ENCODE assay signal across 18 cellular contexts in genomic region chr13:25062479-25062878, GRCh38. TPM values are rescaled to one million over a fixed set of nuclear protein-coding genes. Genes with fewer than 3 reads are reported as not detected.
DNase-seq lines count a peak whose midpoint lies in the region; ATAC-seq and TF ChIP-seq lines count a peak whose summit lies in the region.
"Had no signal": no experiment of that assay in that cellular context is flagged by ENCODE, and none has a peak within 500 bp of the region (broad histone marks: within the 10 kb centered on the region; RNA-seq: fewer than 3 reads in every experiment).

No MANE protein-coding gene starts in this region.

- H3K27me3 ChIP-seq in BE2C (peaks cover 9% of the 10 kb centered on the region; the same call in 1 of the 2 replicates), PC-3 (ENCODE audit: low read length) (peaks cover 53% of the 10 kb centered on the region), foreskin keratinocyte (peaks cover 3% of the 10 kb centered on the region), heart right ventricle (peaks cover 0 to 15% (median 0%) of the 10 kb centered on the region in 7 donors)

- H3K9ac ChIP-seq in PC-3 (ENCODE audit: low read length), result no peak overlapping the region
- H3K9ac ChIP-seq: KMS-11 had no signal

- intact Hi-C loops in PC-3 (cut with micrococcal nuclease), result no loop called here
- intact Hi-C loops in heart right ventricle (cut with DNase I), result no loop called here

- H3K4me1 ChIP-seq in BE2C (no peaks in the 10 kb centered on the region), PC-3 (ENCODE audit: insufficient read depth, low read length) (no peaks in the 10 kb centered on the region), foreskin keratinocyte (no peaks in the 10 kb centered on the region), heart right ventricle (no peaks in the 10 kb centered on the region)

- BruUV-seq in PC-3 (replicated peaks; lab: Mats Ljungman, UMichigan), result no TSS peak

- H3K9me3 ChIP-seq in BE2C (no peaks in the 10 kb centered on the region), PC-3 (ENCODE audit: low read length) (no peaks in the 10 kb centered on the region), heart right ventricle (peaks cover 0 to 4% (median 0%) of the 10 kb centered on the region in 11 donors)

- H3K4me1 Mint-ChIP-seq in HFFc6 (ENCODE audit: low read depth) (no peaks in the 10 kb centered on the region), chondrocyte (ENCODE audit: low read depth) (no peaks in the 10 kb centered on the region)

- H3F3A ChIP-seq in PC-3 (ENCODE audit: low read length, unreplicated experiment), result no peaks in the 10 kb centered on the region

- H3K4me3 Mint-ChIP-seq in HFFc6 (no peak overlapping the region), chondrocyte (ENCODE audit: unreplicated experiment) (no peak overlapping the region)
- H3K4me3 Mint-ChIP-seq: B cell; CD8-positive, alpha-beta T cell had no signal

- ATAC-seq in PC-3, result no peak
- ATAC-seq in foreskin keratinocyte, result no peak
- no peak for ATAC-seq in heart right ventricle
- ATAC-seq: CD8-positive, alpha-beta T cell had no signal

- no peak overlapping the region for H3K27ac Mint-ChIP-seq in HFFc6
- no peak overlapping the region for H3K27ac Mint-ChIP-seq in chondrocyte (ENCODE audit: unreplicated experiment)
- H3K27ac Mint-ChIP-seq: B cell; CD8-positive, alpha-beta T cell had no signal

- H3K36me3 Mint-ChIP-seq in HFFc6 (ENCODE audit: low read depth) (no peaks in the 10 kb centered on the region), chondrocyte (ENCODE audit: low read depth) (no peaks in the 10 kb centered on the region)
- H3K36me3 Mint-ChIP-seq: CD8-positive, alpha-beta T cell had no signal

- CTCF ChIA-PET in PC-3 (lab: Charles Lee), result no interaction called here

- H3K27ac ChIP-seq in PC-3 (ENCODE audit: low read length) (no peak overlapping the region), foreskin keratinocyte (no peak overlapping the region), heart right ventricle (no peak overlapping the region)
- H3K27ac ChIP-seq: KMS-11 had no signal

- POLR2A ChIA-PET in PC-3 (lab: Charles Lee; ENCODE audit: unreplicated experiment), result no interaction called here

- H3K4me2 ChIP-seq in PC-3 (ENCODE audit: low read length), result no peak overlapping the region
- H3K4me2 ChIP-seq: KMS-11 had no signal

- H4K20me1 ChIP-seq in PC-3 (ENCODE audit: low read length), result no peaks in the 10 kb centered on the region

- no peak overlapping the region for H2AFZ ChIP-seq in PC-3 (ENCODE audit: low read length)

- WGBS in heart right ventricle, 2 donors, result 63 to 69% methylated on average over 5 of the region's 5 CpGs

- H3K9me3 Mint-ChIP-seq in HFFc6 (no peaks in the 10 kb centered on the region), chondrocyte (ENCODE audit: low read depth) (peaks cover 4% of the 10 kb centered on the region)

- no peaks in the 10 kb centered on the region for H3K36me3 ChIP-seq in BE2C
- H3K36me3 ChIP-seq in PC-3 (ENCODE audit: low read depth, low read length), result no peaks in the 10 kb centered on the region
- no peaks in the 10 kb centered on the region for H3K36me3 ChIP-seq in heart right ventricle

- TF ChIP-seq CTCF in BE2C (IDR thresholded peaks at IDR 0.05; ENCODE audit: low read depth, low read length), result peak; percentile 25; the same call in 1 of the 2 replicates
- TF ChIP-seq CTCF in HFFc6 (IDR thresholded peaks at IDR 0.05), result peak; percentile 36; the same call in 1 of the 2 replicates
- TF ChIP-seq CTCF in PC-3 (conservative IDR thresholded peaks at IDR 0.05; ENCODE audit: low read depth, low read length), result peak; percentile 50
- peak; percentile 20 for TF ChIP-seq CTCF in foreskin keratinocyte (conservative IDR thresholded peaks at IDR 0.05)
- TF ChIP-seq CTCF in heart right ventricle (IDR thresholded peaks at IDR 0.05), result no peak
- no peak for TF ChIP-seq CTCF in chondrocyte (IDR thresholded peaks at IDR 0.05)

- H3K4me3 ChIP-seq in BE2C (ENCODE audit: low read depth, low read length) (no peak overlapping the region), PC-3 (ENCODE audit: low read length) (no peak overlapping the region), heart right ventricle (no peak overlapping the region)

- no peaks in the 10 kb centered on the region for H3K9me2 ChIP-seq in PC-3 (replicated peaks; ENCODE audit: low read length)

- DNase-seq in BE2C (no peak), HFFc6 (no peak), PC-3 (peak; percentile 8), foreskin keratinocyte (no peak), dedifferentiated amniotic fluid mesenchymal stem cell (ENCODE audit: extremely low spot score) (no peak), heart right ventricle (no peak), KBM-7 (no peak), chondrocyte (ENCODE audit: low spot score) (no peak)
- DNase-seq: CD8-positive, alpha-beta T cell; HCEC 1CT; MM.1S; NCI-H1417; NCI-H1930; NCI-H2171 treated with DMSO at 0.1 percent for 48 hours; NCI-H774; SIG-M5 had no signal

- in situ Hi-C loops in KBM-7 (cut with MboI; ENCODE audit: low pct_unique_long_range_greater_than_20kb, low sequenced_read_pairs), result no loop called here

- no peaks in the 10 kb centered on the region for H3K79me2 ChIP-seq in PC-3 (ENCODE audit: low read length)

- peaks cover 3% of the 10 kb centered on the region for H3K27me3 Mint-ChIP-seq in HFFc6 (ENCODE audit: insufficient read depth)
- peaks cover 38% of the 10 kb centered on the region for H3K27me3 Mint-ChIP-seq in chondrocyte (ENCODE audit: low read depth)

RNA-seq across cellular contexts. Expression of gene PABPC3, which starts 33.5 kb away (rescaled TPM):
- 0.63 TPM for polyA plus RNA-seq in BE2C (2012; ENCODE audit: insufficient read depth, insufficient read length, low read depth)
- under 1 TPM; 0.14 to 0.38 (median 0.32) TPM for total RNA-seq in HFFc6 (2021; fragmentation: NEBNext Ultra II Directional; extraction: Animal tissue kit (Norgen Biotek cat#: 25700))
- total RNA-seq in PC-3 (2014; rRNA removed) (0.17 and 0.26 TPM in 2 replicates), foreskin keratinocyte (0.14 and 0.17 TPM in 2 replicates), heart right ventricle (under 1 TPM in 2 of 10 donors, not detected in 8; 0.09 to 0.10 TPM), chondrocyte (0.12 to 0.22 TPM (median 0.18 TPM) in 3 replicates)
- polyA plus RNA-seq in foreskin keratinocyte (0.08 and 0.09 TPM in 2 replicates), heart right ventricle (under 1 TPM in 1 of 2 donors, not detected in 1; 0.06 TPM)

Comparison
In these comparisons a context has a peak if more than half of its experiments do, and no peak if none do; other contexts are left out.
1. CTCF ChIP-seq: peak in BE2C (single experiment), HFFc6 (single experiment), PC-3 (single experiment) and foreskin keratinocyte (single experiment); none in heart right ventricle (0 of 9) and chondrocyte (single experiment).